8 cellular contexts compared by ENCODE assay signal in genomic region chr17:64505320-64506200, GRCh38. TPM values are rescaled to one million over a fixed set of nuclear protein-coding genes. Genes with fewer than 3 reads are reported as not detected.
DNase-seq lines count a peak whose midpoint lies in the region; ATAC-seq and TF ChIP-seq lines count a peak whose summit lies in the region.

No MANE protein-coding gene starts in this region.

- H4K20me1 ChIP-seq in smooth muscle cell (ENCODE audit: low read depth), result peaks cover 89% of the 10 kb centered on the region

- H3K36me3 ChIP-seq in smooth muscle cell (ENCODE audit: low read depth), result peaks cover 35% of the 10 kb centered on the region

- peaks cover 85% of the 10 kb centered on the region for H3K36me3 Mint-ChIP-seq in activated B cell treated with CpG ODN at 0.5 μM for 24 hours (ENCODE audit: low read depth)

- peak overlapping the region; percentile 100 for H3K27ac Mint-ChIP-seq in activated B cell treated with CpG ODN at 0.5 μM for 24 hours

- intact Hi-C loops in activated B cell treated with CpG ODN at 0.5 μM for 24 hours (cut with micrococcal nuclease), result loop anchor here (1.0 to 5.0 kb wide), 13 partner anchors 8 to 953 kb away; partner anchors contain the start of genes DCAF7, ERN1, FTSJ3 and GNA13

- peaks cover 40% of the 10 kb centered on the region for H3F3A ChIP-seq in smooth muscle cell (ENCODE audit: low read depth)

- H3K4me1 ChIP-seq in smooth muscle cell (ENCODE audit: low read depth), result peaks cover 28% of the 10 kb centered on the region

- TF ChIP-seq CTCF in activated B cell treated with CpG ODN at 0.5 μM for 24 hours (IDR thresholded peaks at IDR 0.05) (no peak), cardiac fibroblast (IDR thresholded peaks at IDR 0.05; ENCODE audit: low read depth, low read length) (no peak), smooth muscle cell (IDR thresholded peaks at IDR 0.05; ENCODE audit: borderline replicate concordance, insufficient read depth, poor library complexity, severe bottlenecking) (no peak)

- peak overlapping the region; percentile 86 for H3K4me2 ChIP-seq in smooth muscle cell

- H3K9me3 ChIP-seq in smooth muscle cell (replicated peaks; ENCODE audit: low read depth), result no peaks in the 10 kb centered on the region

- ATAC-seq in HG02642 (IDR thresholded peaks at IDR 0.05; ENCODE audit: poor library complexity, unreplicated experiment) (peak; percentile 26), activated B cell treated with CpG ODN at 0.5 μM for 24 hours (ENCODE audit: low read depth) (peak; percentile 35), HG03108 (IDR thresholded peaks at IDR 0.05; ENCODE audit: unreplicated experiment) (no peak)

- H3K27me3 ChIP-seq in smooth muscle cell (ENCODE audit: low read depth), result no peaks in the 10 kb centered on the region

- no peaks in the 10 kb centered on the region for H3K9me3 Mint-ChIP-seq in activated B cell treated with CpG ODN at 0.5 μM for 24 hours

- H3K4me1 Mint-ChIP-seq in activated B cell treated with CpG ODN at 0.5 μM for 24 hours, result peaks cover 62% of the 10 kb centered on the region

- WGBS in smooth muscle cell (ENCODE audit: low lambda C conversion rate), result under 1% methylated on average over 75 of the region's 76 CpGs

- H3K9ac ChIP-seq in smooth muscle cell (ENCODE audit: low read depth), result peak overlapping the region; percentile 100

- no peaks in the 10 kb centered on the region for H3K27me3 Mint-ChIP-seq in activated B cell treated with CpG ODN at 0.5 μM for 24 hours

- POLR2A ChIA-PET in activated B cell treated with CpG ODN at 0.5 μM for 24 hours (lab: Charles Lee), result interaction anchor here (0.5 to 4.2 kb wide), 54 partner anchors 8 to 884 kb away, joined by 3 to 295 read pairs (median 5); partner anchors contain the start of genes CCDC47, DDX42, ERN1 and GNA13

- H3K4me3 Mint-ChIP-seq in activated B cell treated with CpG ODN at 0.5 μM for 24 hours, result peak overlapping the region; percentile 100

- CTCF ChIA-PET in activated B cell treated with CpG ODN at 0.5 μM for 24 hours (lab: Charles Lee), result interaction anchor here (0.9 to 3.6 kb wide), 5 partner anchors 8 to 156 kb away, joined by 3 to 55 read pairs (median 5); partner anchors contain the start of genes MILR1, POLG2 and SMURF2

- H3K79me2 ChIP-seq in smooth muscle cell (ENCODE audit: low read depth), result peaks cover 84% of the 10 kb centered on the region

- H2AFZ ChIP-seq in smooth muscle cell (ENCODE audit: low read depth), result no peak overlapping the region

- H3K27ac ChIP-seq in smooth muscle cell (ENCODE audit: low read depth), result peak overlapping the region; percentile 99

- peak; percentile 69 for DNase-seq in DMS114 treated with DMSO at 0.1 percent for 48 hours (lab: John Stamatoyannopoulos, UW; ENCODE audit: unreplicated experiment)
- DNase-seq in NCI-H2196 treated with DMSO at 0.1 percent for 48 hours (lab: John Stamatoyannopoulos, UW; ENCODE audit: unreplicated experiment), result peak; percentile 79
- peak; percentile 76 for DNase-seq in activated B cell treated with CpG ODN at 0.5 μM for 24 hours
- DNase-seq in cardiac fibroblast (ENCODE audit: low read depth in 2 of 2), result peak; percentile 88 to 94
- DNase-seq in inferior parietal cortex (ENCODE audit: extremely low spot score), result peak; percentile 91
- peak; percentile 36 for DNase-seq in smooth muscle cell (lab: John Stamatoyannopoulos, UW; ENCODE audit: unreplicated experiment)

- peak overlapping the region; percentile 99 to 100 for H3K4me3 ChIP-seq in cardiac fibroblast (replicated peaks in 1 of 2; ENCODE audit: low read depth in 2 of 2, low read length in 2 of 2)
- H3K4me3 ChIP-seq in smooth muscle cell, result peak overlapping the region; percentile 91

RNA-seq across cellular contexts. Expression of gene DDX5, which starts 0.5 kb away (rescaled TPM):
- total RNA-seq in activated B cell treated with CpG ODN at 0.5 μM for 24 hours (1,149 and 1,208 TPM in 2 replicates), smooth muscle cell (679 and 752 TPM in 2 replicates)
- polyA plus RNA-seq in smooth muscle cell, result 446 and 533 TPM in 2 replicates

RNA-seq across cellular contexts. Expression of gene CEP95, which starts 1.2 kb away (rescaled TPM):
- total RNA-seq in activated B cell treated with CpG ODN at 0.5 μM for 24 hours, result 65.3 and 77.0 TPM in 2 replicates
- total RNA-seq in smooth muscle cell, result 55.4 and 59.5 TPM in 2 replicates
- polyA plus RNA-seq in smooth muscle cell, result 21.3 and 35.6 TPM in 2 replicates

RNA-seq across cellular contexts. Expression of gene POLG2, which starts 8.7 kb away (rescaled TPM):
- total RNA-seq in activated B cell treated with CpG ODN at 0.5 μM for 24 hours (50.3 and 63.9 TPM in 2 replicates), smooth muscle cell (8.2 and 22.6 TPM in 2 replicates)
- 8.0 and 11.8 TPM in 2 replicates for polyA plus RNA-seq in smooth muscle cell

RNA-seq across cellular contexts. Expression of gene MILR1, which starts 56.6 kb away (rescaled TPM):
- 13.5 and 13.9 TPM in 2 replicates for total RNA-seq in activated B cell treated with CpG ODN at 0.5 μM for 24 hours
- not detected in 2 replicates for total RNA-seq in smooth muscle cell
- polyA plus RNA-seq in smooth muscle cell, result not detected in 2 replicates

Comparison
In these comparisons a context has a peak if more than half of its experiments do, and no peak if none do; other contexts are left out.
1. DNase-seq: peak in every context shown above with its lines; median percentile 91 in cardiac fibroblast; 91 in inferior parietal cortex; 79 in NCI-H2196 treated with DMSO at 0.1 percent for 48 hours; 76 in activated B cell treated with CpG ODN at 0.5 μM for 24 hours; 69 in DMS114 treated with DMSO at 0.1 percent for 48 hours; 36 in smooth muscle cell.